In the genomic region with DNA sequence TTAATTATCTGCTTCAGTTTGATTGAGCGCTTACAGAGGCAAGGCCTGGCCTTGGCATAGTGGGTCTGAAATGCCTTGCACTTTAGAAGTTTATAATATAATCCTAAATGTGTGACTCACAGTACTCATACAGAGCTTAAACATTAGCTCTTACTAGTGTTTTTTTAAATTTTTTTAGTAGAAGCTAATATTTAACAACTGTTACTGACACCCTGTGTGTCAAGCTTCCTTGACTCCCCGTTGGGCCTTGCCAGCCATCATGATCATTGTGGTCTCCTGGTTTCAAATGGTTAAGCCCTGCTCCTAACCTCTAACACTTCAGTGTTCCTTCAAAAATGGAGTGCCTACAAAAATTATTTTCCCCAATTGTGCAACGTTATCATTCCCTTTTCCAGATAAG, we compare ENCODE assay signal across 20 cellular contexts.
"Had no signal": no experiment of that assay in that cellular context is flagged by ENCODE, and none has a peak within 500 bp of the region (broad histone marks: within the 10 kb centered on the region; RNA-seq: fewer than 3 reads in every experiment).

No MANE protein-coding gene starts in this region.

- H3K4me3 ChIP-seq: MG63 had no signal

- H3K9ac ChIP-seq: SK-N-SH had no signal

- H3K27ac ChIP-seq: RWPE1 had no signal

- ATAC-seq: HepG2 had no signal

- DNase-seq: IMR-90, Karpas-422, KG1, MG63, NCI-H1092 treated with DMSO at 0.1 percent for 48 hours, NCI-H1436, NCI-H187, NCI-H2029, NCI-H2081 treated with DMSO at 0.1 percent for 48 hours, NCI-H2171, NCI-H226, NCI-H446, NCI-H510A, NCI-H524 treated with DMSO at 0.1 percent for 48 hours, NCI-H69, NCI-H774, SHP77, SK-N-SH had no signal

- H3K36me3 ChIP-seq: MG63 had no signal

- H3K4me2 ChIP-seq: SK-N-SH had no signal

- H3K27me3 ChIP-seq: MG63 had no signal
